24 cellular contexts compared by ENCODE assay signal in the genomic region with DNA sequence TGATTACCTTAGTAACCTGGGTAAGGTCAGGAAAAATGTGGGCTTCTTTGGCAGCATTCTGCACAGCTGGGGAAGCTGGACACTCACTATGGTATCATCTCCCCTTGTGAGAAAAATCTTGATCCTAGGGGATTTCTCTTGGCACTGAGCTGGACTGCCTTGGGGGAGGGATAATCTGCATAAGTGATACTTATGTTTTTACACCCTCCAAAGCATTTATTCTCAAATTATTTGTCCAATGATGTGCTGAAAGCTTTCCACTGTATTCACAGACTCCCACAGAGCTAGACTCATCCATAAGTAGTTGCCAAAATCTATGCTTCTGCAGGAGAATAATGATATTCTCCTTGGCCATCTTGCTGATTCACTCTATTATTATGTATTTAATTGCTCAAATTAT.
"Had no signal": no experiment of that assay in that cellular context is flagged by ENCODE, and none has a peak within 500 bp of the region (broad histone marks: within the 10 kb centered on the region; RNA-seq: fewer than 3 reads in every experiment).

No MANE protein-coding gene starts in this region.

- H3K9me3 ChIP-seq: neutrophil, pancreas, prostate gland, right lobe of liver, thyroid gland had no signal

- H3K27me3 ChIP-seq: neutrophil, pancreas, right lobe of liver, sigmoid colon, stomach, thyroid gland, tibial nerve, upper lobe of left lung, vagina had no signal

- H3K4me1 ChIP-seq: pancreas, prostate gland, right lobe of liver, sigmoid colon, stomach, thyroid gland, tibial nerve, upper lobe of left lung, vagina had no signal

- H3K4me3 ChIP-seq: pancreas, prostate gland, right lobe of liver, sigmoid colon, stomach, thoracic aorta, thyroid gland, tibial nerve, upper lobe of left lung, vagina had no signal

- H3K36me3 ChIP-seq: neutrophil, pancreas, prostate gland, right lobe of liver, sigmoid colon, stomach, thoracic aorta, thyroid gland, tibial nerve, upper lobe of left lung, vagina had no signal

- H3K27ac ChIP-seq: neutrophil, pancreas, prostate gland, right lobe of liver, sigmoid colon, stomach, thoracic aorta, thyroid gland, tibial nerve, upper lobe of left lung, vagina had no signal

- DNase-seq: naive B cell; naive thymus-derived CD8-positive, alpha-beta T cell; nephron progenitor cell; nucleus accumbens; pancreas; right cardiac atrium; right lobe of liver; sigmoid colon; small intestine; stimulated activated CD4-positive, alpha-beta T cell treated with anti-CD3 and anti-CD28 coated beads, Interleukin-15, amount 100 ng/mL, for 24 hours; stimulated activated CD4-positive, alpha-beta T cell treated with anti-CD3 and anti-CD28 coated beads, Interleukin-2, amount 100 ng/mL, for 24 hours; stimulated activated CD4-positive, alpha-beta T cell treated with anti-CD3 and anti-CD28 coated beads, Interleukin-2, amount 100 ng/mL, for 48 hours; stimulated activated CD4-positive, alpha-beta T cell treated with anti-CD3 and anti-CD28 coated beads, Interleukin-4, amount 100 ng/mL, for 24 hours; stimulated activated naive B cell treated with anti-CD40 and anti-IgM and Interleukin-4, amounts not matched to agents 10 μg/mL and 1 μg/mL and 100 μg/mL, for 72 hours; stimulated activated naive CD4-positive, alpha-beta T cell treated with Interleukin-2 at 50 U/mL for 16 hours; stomach; thyroid gland; trophoblast cell; upper lobe of left lung had no signal
